In genomic region chr10:80664071-80664680, GRCh38 we compare ENCODE assay signal across 8 cellular contexts.
DNase-seq lines count a peak whose midpoint lies in the region; FAIRE-seq and TF ChIP-seq lines count a peak whose summit lies in the region.

No MANE protein-coding gene starts in this region.

- no peak overlapping the region for H3K27ac Mint-ChIP-seq in T-helper 2 cell treated with Interferon-gamma antibody and Interleukin-4, amounts not matched to agents 5 μg/mL and 100 μg/mL, for 36 hours

- H3K36me3 ChIP-seq in bronchial epithelial cell (ENCODE audit: control insufficient read depth, insufficient read depth, low read length) = no peaks in the 10 kb centered on the region
- H3K36me3 ChIP-seq in kidney (ENCODE audit: control insufficient read depth in 1 of 2, insufficient read depth in 2 of 2, low read length in 2 of 2) = no peaks in the 10 kb centered on the region

- FAIRE-seq in bronchial epithelial cell (lab: Jason Lieb, UNC) = peak; percentile 18
- FAIRE-seq in kidney (lab: Jason Lieb, UNC) = no peak

- H3K27me3 ChIP-seq in bronchial epithelial cell (ENCODE audit: control insufficient read depth, insufficient read depth, low read length) = no peaks in the 10 kb centered on the region

- DNase-seq in GM12864 (ENCODE audit: low read depth) (no peak), HCEC 1CT (peak; percentile 42), MV-4-11 (lab: John Stamatoyannopoulos, UW) (peak; percentile 34), bronchial epithelial cell (ENCODE audit: low read depth) (peak; percentile 65), kidney (peak; percentile 78), mesenteric fat pad (ENCODE audit: low spot score) (no peak)
- peak; percentile 17 for DNase-seq in T-helper 2 cell treated with Interferon-gamma antibody and Interleukin-4, amounts not matched to agents 5 μg/mL and 100 μg/mL, for 36 hours (ENCODE audit: low spot score)
- peak; percentile 53 for DNase-seq in stimulated activated CD4-positive, alpha-beta T cell treated with anti-CD3 and anti-CD28 coated beads, Interleukin-4, amount 100 ng/mL, for 1 hour

- H3K4me1 ChIP-seq in kidney (ENCODE audit: control insufficient read depth in 1 of 2, insufficient read depth in 1 of 2, low read depth in 1 of 2, low read length in 2 of 2) = peaks cover 0 to 3% of the 10 kb centered on the region in 2 donors

- H3K36me3 Mint-ChIP-seq in T-helper 2 cell treated with Interferon-gamma antibody and Interleukin-4, amounts not matched to agents 5 μg/mL and 100 μg/mL, for 36 hours (ENCODE audit: low read depth) = no peaks in the 10 kb centered on the region

- peaks cover 3% of the 10 kb centered on the region for H3K4me1 Mint-ChIP-seq in T-helper 2 cell treated with Interferon-gamma antibody and Interleukin-4, amounts not matched to agents 5 μg/mL and 100 μg/mL, for 36 hours (ENCODE audit: low read depth)

- H3K4me3 Mint-ChIP-seq in T-helper 2 cell treated with Interferon-gamma antibody and Interleukin-4, amounts not matched to agents 5 μg/mL and 100 μg/mL, for 36 hours = no peak overlapping the region

- no peaks in the 10 kb centered on the region for H3K9me3 ChIP-seq in kidney (ENCODE audit: control insufficient read depth in 1 of 2, low read length in 2 of 2)

- peaks cover 9% of the 10 kb centered on the region for H3K27me3 Mint-ChIP-seq in T-helper 2 cell treated with Interferon-gamma antibody and Interleukin-4, amounts not matched to agents 5 μg/mL and 100 μg/mL, for 36 hours (ENCODE audit: low read depth)

- TF ChIP-seq CTCF in GM12864 (IDR thresholded peaks at IDR 0.05; ENCODE audit: low read depth, low read length, missing control alignments) (peak; percentile 97), bronchial epithelial cell (IDR thresholded peaks at IDR 0.05; ENCODE audit: insufficient read depth, low read length, severe bottlenecking) (peak; percentile 99), kidney (IDR thresholded peaks at IDR 0.05; ENCODE audit: borderline replicate concordance, extremely low read depth, insufficient read depth) (peak; percentile 93)

- intact Hi-C loops in kidney (cut with DNase I) = no loop called here

- H3K9ac ChIP-seq in kidney (ENCODE audit: low read length in 2 of 2) = no peak overlapping the region

- H3K9me3 Mint-ChIP-seq in T-helper 2 cell treated with Interferon-gamma antibody and Interleukin-4, amounts not matched to agents 5 μg/mL and 100 μg/mL, for 36 hours = no peaks in the 10 kb centered on the region

- H3K27ac ChIP-seq in kidney (ENCODE audit: low read depth in 2 of 2, low read length in 2 of 2) = no peak overlapping the region

- H3K4me3 ChIP-seq in GM12864 (ENCODE audit: low read depth, low read length) (no peak overlapping the region), bronchial epithelial cell (ENCODE audit: low read depth, low read length) (no peak overlapping the region), kidney (ENCODE audit: low read length in 2 of 2) (no peak overlapping the region)

Comparison
In these comparisons a context has a peak if more than half of its experiments do, and no peak if none do; other contexts are left out.
1. DNase-seq: peak in HCEC 1CT (single experiment), MV-4-11 (single experiment), T-helper 2 cell treated with Interferon-gamma antibody and Interleukin-4, amounts not matched to agents 5 μg/mL and 100 μg/mL, for 36 hours (single experiment), bronchial epithelial cell (single experiment), kidney (single experiment) and stimulated activated CD4-positive, alpha-beta T cell treated with anti-CD3 and anti-CD28 coated beads, Interleukin-4, amount 100 ng/mL, for 1 hour (single experiment); none in GM12864 (single experiment) and mesenteric fat pad (single experiment).
2. Peak in every context shown above with its lines, with median percentiles within 50 percentile points of each other: CTCF ChIP-seq.